Comparison of ENCODE assay signal across 3 cellular contexts in the genomic region with DNA sequence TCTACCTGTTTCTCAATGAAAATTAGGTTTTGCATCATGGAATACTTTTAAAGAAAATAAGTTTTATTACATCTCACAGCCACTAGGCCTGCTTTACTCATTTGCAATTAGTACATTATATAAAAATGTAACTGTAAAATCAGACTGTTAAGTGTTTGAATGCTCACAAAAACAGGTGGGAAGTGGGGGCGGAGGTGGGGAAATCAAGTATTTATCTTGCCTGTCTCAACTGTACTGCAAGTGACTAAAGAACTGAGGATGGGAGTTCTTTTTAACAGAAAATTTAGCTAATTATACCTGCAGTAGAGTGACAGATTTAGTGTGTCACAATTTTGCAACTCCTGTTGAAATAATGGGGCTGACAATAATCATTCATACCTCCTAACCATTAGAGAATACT.
"Had no signal": no experiment of that assay in that cellular context is flagged by ENCODE, and none has a peak within 500 bp of the region (broad histone marks: within the 10 kb centered on the region; RNA-seq: fewer than 3 reads in every experiment).

No MANE protein-coding gene starts in this region.

- ATAC-seq: GM12878 had no signal

- DNase-seq: GDM1, GF-D8 had no signal
